Comparison of ENCODE assay signal across 7 cellular contexts in the genomic region with DNA sequence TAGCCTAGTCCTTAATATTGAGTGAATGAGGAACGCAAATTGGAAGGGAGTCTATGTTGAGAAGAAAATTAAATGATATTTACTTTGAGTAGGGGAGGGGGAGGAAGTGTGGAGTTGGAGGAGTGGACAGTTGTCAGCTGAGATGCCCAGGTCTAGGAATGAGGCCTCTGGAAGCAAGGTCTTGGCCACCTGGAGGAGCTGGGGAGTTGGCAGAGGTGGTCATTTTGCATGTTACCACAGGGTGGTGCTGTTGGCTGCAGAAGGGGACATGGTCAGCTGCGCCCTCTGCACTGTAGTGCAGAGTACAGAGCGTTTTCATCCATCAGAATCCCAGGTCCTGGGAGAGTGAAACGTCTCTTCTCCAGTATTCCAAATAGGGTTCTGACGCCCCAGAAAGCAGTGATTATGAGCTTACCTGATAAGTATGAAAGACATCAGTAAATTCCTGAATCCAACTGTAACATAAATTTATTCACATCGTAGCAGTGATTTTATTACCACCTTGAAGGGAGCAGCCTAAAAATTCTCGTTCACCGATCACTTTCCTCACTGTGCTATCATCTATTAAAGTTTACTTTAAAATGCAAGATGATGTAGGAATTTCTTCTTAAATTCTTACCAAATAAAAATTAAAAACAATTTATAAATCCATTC. TPM values are rescaled to one million over a fixed set of nuclear protein-coding genes. Genes with fewer than 3 reads are reported as not detected.
DNase-seq lines count a peak whose midpoint lies in the region; ATAC-seq and TF ChIP-seq lines count a peak whose summit lies in the region.

No MANE protein-coding gene starts in this region.

- no peaks in the 10 kb centered on the region for H3K4me1 ChIP-seq in RWPE2 (ENCODE audit: insufficient read depth, poor library complexity, severe bottlenecking)

- peaks cover 4% of the 10 kb centered on the region for H3K4me1 Mint-ChIP-seq in brain

- ATAC-seq in RWPE2 (ENCODE audit: low read depth) (peak; percentile 100), GM21825 (IDR thresholded peaks at IDR 0.05; ENCODE audit: unreplicated experiment) (no peak)

- DNase-seq in G401 (ENCODE audit: low spot score) (peak; percentile 96), RWPE2 (ENCODE audit: low spot score) (peak; percentile 68), iPS-NIHi11 (ENCODE audit: low spot score) (peak; percentile 92)
- DNase-seq in stimulated activated CD4-positive, alpha-beta T cell treated with anti-CD3 and anti-CD28 coated beads, Interleukin-15, amount 100 ng/mL, for 24 hours: peak; percentile 40

- H3K4me3 Mint-ChIP-seq in brain: no peak overlapping the region

- peaks cover 72% of the 10 kb centered on the region for H3K36me3 Mint-ChIP-seq in brain

- H3K27me3 ChIP-seq in RWPE2 (ENCODE audit: insufficient read depth, poor library complexity, severe bottlenecking): no peaks in the 10 kb centered on the region

- in situ Hi-C loops in G401 (cut with HindIII; ENCODE audit: low sequenced_read_pairs): no loop called here

- peaks cover 81% of the 10 kb centered on the region for H3K36me3 ChIP-seq in RWPE2 (ENCODE audit: low read depth)

- H3K9me3 Mint-ChIP-seq in brain: no peaks in the 10 kb centered on the region

- TF ChIP-seq CTCF in LNCAP (IDR thresholded peaks at IDR 0.05): peak; percentile 96
- TF ChIP-seq CTCF in RWPE2 (IDR thresholded peaks at IDR 0.05; ENCODE audit: poor library complexity, severe bottlenecking): peak; percentile 95
- peak; percentile 91 to 94 for TF ChIP-seq CTCF in brain (conservative IDR thresholded peaks at IDR 0.05)

- no peaks in the 10 kb centered on the region for H3K27me3 Mint-ChIP-seq in brain

- H3K9me3 ChIP-seq in RWPE2 (ENCODE audit: severe bottlenecking): no peaks in the 10 kb centered on the region

- no peak overlapping the region for H3K27ac ChIP-seq in RWPE2 (ENCODE audit: poor library complexity, severe bottlenecking)

- H3K27ac Mint-ChIP-seq in brain: peak overlapping the region in 4 of 5 experiments; percentile 22 to 72 (median 53)

- H3K4me3 ChIP-seq in RWPE2 (ENCODE audit: severe bottlenecking): no peak overlapping the region

RNA-seq across cellular contexts. Expression of gene PARK7, which starts 13.8 kb away (rescaled TPM):
- 487 and 504 TPM in 2 replicates for total RNA-seq in G401 (2014; rRNA removed; shearing (Covaris generic))
- polyA plus RNA-seq in brain (ENCODE audit: insufficient read depth, low read depth, low replicate concordance): 495 TPM

RNA-seq across cellular contexts. Expression of gene TNFRSF9, which starts 34.7 kb away (rescaled TPM):
- 0.14 TPM in 1 of 2 replicates, not detected in the other for total RNA-seq in G401 (2014; rRNA removed; shearing (Covaris generic))
- not detected for polyA plus RNA-seq in brain (ENCODE audit: insufficient read depth, low read depth, low replicate concordance)

RNA-seq across cellular contexts. Expression of gene ERRFI1, which starts 50.8 kb away (rescaled TPM):
- 165 and 229 TPM in 2 replicates for total RNA-seq in G401 (2014; rRNA removed; shearing (Covaris generic))
- polyA plus RNA-seq in brain (ENCODE audit: insufficient read depth, low read depth, low replicate concordance): 8.9 TPM

Comparison
In these comparisons a context has a peak if more than half of its experiments do, and no peak if none do; other contexts are left out.
1. DNase-seq: peak in every context shown above with its lines; median percentile 96 in G401; 92 in iPS-NIHi11; 68 in RWPE2; 40 in stimulated activated CD4-positive, alpha-beta T cell treated with anti-CD3 and anti-CD28 coated beads, Interleukin-15, amount 100 ng/mL, for 24 hours.